ENCODE assay signal across 1 cellular context in the genomic region with DNA sequence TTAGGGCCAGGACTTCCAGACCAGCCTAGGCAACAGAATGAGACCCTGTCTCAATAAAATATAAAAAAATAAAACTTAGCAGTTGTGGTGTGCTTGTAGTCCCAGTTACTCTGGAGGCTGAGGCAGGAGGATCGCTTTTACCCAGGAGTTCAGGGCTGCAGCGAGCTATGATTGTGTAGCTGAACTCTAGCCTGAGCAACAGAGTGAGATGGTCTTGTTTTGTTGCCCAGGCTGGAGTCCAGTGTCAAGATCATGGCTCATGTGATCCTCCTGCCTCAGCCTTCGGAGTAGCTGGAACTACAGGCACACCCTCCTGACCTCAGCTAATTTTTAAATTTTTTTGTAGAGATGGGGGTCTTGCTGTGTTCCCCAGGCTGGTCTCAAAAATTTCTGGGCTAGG.
TF ChIP-seq lines count a peak whose summit lies in the region.

No MANE protein-coding gene starts in this region.

TF ChIP-seq in GM23338, 12 proteins besides CTCF, POLR2A, EP300 and RAD21 (continued from another document):
- TF ChIP-seq, protein P1, sequence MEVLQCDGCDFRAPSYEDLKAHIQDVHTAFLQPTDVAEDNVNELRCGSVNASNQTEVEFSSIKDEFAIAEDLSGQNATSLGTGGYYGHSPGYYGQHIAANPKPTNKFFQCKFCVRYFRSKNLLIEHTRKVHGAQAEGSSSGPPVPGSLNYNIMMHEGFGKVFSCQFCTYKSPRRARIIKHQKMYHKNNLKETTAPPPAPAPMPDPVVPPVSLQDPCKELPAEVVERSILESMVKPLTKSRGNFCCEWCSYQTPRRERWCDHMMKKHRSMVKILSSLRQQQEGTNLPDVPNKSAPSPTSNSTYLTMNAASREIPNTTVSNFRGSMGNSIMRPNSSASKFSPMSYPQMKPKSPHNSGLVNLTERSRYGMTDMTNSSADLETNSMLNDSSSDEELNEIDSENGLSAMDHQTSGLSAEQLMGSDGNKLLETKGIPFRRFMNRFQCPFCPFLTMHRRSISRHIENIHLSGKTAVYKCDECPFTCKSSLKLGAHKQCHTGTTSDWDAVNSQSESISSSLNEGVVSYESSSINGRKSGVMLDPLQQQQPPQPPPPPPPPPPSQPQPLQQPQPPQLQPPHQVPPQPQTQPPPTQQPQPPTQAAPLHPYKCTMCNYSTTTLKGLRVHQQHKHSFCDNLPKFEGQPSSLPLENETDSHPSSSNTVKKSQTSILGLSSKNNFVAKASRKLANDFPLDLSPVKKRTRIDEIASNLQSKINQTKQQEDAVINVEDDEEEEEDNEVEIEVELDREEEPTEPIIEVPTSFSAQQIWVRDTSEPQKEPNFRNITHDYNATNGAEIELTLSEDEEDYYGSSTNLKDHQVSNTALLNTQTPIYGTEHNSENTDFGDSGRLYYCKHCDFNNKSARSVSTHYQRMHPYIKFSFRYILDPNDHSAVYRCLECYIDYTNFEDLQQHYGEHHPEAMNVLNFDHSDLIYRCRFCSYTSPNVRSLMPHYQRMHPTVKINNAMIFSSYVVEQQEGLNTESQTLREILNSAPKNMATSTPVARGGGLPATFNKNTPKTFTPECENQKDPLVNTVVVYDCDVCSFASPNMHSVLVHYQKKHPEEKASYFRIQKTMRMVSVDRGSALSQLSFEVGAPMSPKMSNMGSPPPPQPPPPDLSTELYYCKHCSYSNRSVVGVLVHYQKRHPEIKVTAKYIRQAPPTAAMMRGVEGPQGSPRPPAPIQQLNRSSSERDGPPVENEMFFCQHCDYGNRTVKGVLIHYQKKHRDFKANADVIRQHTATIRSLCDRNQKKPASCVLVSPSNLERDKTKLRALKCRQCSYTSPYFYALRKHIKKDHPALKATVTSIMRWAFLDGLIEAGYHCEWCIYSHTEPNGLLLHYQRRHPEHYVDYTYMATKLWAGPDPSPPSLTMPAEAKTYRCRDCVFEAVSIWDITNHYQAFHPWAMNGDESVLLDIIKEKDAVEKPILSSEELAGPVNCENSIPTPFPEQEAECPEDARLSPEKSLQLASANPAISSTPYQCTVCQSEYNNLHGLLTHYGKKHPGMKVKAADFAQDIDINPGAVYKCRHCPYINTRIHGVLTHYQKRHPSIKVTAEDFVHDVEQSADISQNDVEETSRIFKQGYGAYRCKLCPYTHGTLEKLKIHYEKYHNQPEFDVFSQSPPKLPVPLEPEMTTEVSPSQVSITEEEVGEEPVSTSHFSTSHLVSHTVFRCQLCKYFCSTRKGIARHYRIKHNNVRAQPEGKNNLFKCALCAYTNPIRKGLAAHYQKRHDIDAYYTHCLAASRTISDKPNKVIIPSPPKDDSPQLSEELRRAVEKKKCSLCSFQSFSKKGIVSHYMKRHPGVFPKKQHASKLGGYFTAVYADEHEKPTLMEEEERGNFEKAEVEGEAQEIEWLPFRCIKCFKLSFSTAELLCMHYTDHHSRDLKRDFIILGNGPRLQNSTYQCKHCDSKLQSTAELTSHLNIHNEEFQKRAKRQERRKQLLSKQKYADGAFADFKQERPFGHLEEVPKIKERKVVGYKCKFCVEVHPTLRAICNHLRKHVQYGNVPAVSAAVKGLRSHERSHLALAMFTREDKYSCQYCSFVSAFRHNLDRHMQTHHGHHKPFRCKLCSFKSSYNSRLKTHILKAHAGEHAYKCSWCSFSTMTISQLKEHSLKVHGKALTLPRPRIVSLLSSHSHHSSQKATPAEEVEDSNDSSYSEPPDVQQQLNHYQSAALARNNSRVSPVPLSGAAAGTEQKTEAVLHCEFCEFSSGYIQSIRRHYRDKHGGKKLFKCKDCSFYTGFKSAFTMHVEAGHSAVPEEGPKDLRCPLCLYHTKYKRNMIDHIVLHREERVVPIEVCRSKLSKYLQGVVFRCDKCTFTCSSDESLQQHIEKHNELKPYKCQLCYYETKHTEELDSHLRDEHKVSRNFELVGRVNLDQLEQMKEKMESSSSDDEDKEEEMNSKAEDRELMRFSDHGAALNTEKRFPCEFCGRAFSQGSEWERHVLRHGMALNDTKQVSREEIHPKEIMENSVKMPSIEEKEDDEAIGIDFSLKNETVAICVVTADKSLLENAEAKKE (CRISPR knock-in tag; IDR thresholded peaks at IDR 0.05) = no peak
- TF ChIP-seq ZNF331 (CRISPR knock-in tag; IDR thresholded peaks at IDR 0.05; ENCODE audit: low read depth) (no peak), CREB1 (CRISPR knock-in tag; IDR thresholded peaks at IDR 0.05; ENCODE audit: low read depth) (no peak)
